Comparison of ENCODE assay signal across 24 cellular contexts in genomic region chr16:69285240-69285639, GRCh38. TPM values are rescaled to one million over a fixed set of nuclear protein-coding genes. Genes with fewer than 3 reads are reported as not detected.
DNase-seq lines count a peak whose midpoint lies in the region; ATAC-seq, FAIRE-seq and TF ChIP-seq lines count a peak whose summit lies in the region.
"Had no signal": no experiment of that assay in that cellular context is flagged by ENCODE, and none has a peak within 500 bp of the region (broad histone marks: within the 10 kb centered on the region; RNA-seq: fewer than 3 reads in every experiment).

No MANE protein-coding gene starts in this region.

- TF ChIP-seq EP300 in SK-N-SH (IDR thresholded peaks at IDR 0.05; ENCODE audit: borderline replicate concordance in 1 of 2, low read depth in 1 of 2, low read length in 1 of 2) (no peak), K562 (IDR thresholded peaks at IDR 0.05; ENCODE audit: low read length) (no peak)

- no peaks in the 10 kb centered on the region for H4K20me1 ChIP-seq in SK-N-SH (ENCODE audit: insufficient read depth)
- H4K20me1 ChIP-seq in K562 (replicated peaks; ENCODE audit: control insufficient read depth, insufficient read depth, low read length), result no peaks in the 10 kb centered on the region
- H4K20me1 ChIP-seq: BLaER1 had no signal

- no peak for DNase-seq in SK-N-SH
- no peak for DNase-seq in K562 (ENCODE audit: extremely low read depth in 1 of 4, low spot score in 3 of 4)
- no peak for DNase-seq in KG1 (lab: John Stamatoyannopoulos, UW)
- DNase-seq: ACHN; BE2C; C1 segment of cervical spinal cord; CD4-positive, alpha-beta memory T cell; CD4-positive, CD25-positive, alpha-beta regulatory T cell; CD8-positive, alpha-beta memory T cell; COR-L47; DMS 273 treated with DMSO at 0.1 percent for 48 hours; DMS153; DMS53; DMS79; DND-41; GF-D8 had no signal

- H3K4me3 ChIP-seq in SK-N-SH (ENCODE audit: low read depth in 2 of 2, low read length in 1 of 2) (no peak overlapping the region), HEK293 (ENCODE audit: low read depth, low read length) (no peak overlapping the region), K562 (no peak overlapping the region)
- H3K4me3 ChIP-seq: BLaER1 had no signal

- H3K36me3 ChIP-seq in SK-N-SH (replicated peaks in 1 of 2; ENCODE audit: control insufficient read depth in 1 of 2, insufficient read depth in 2 of 2, low read length in 1 of 2) (peaks cover 0 to 32% of the 10 kb centered on the region in 2 experiments), HEK293 (ENCODE audit: control insufficient read depth in 2 of 2, insufficient read depth in 1 of 2, low read length in 2 of 2) (peaks cover 7 to 26% of the 10 kb centered on the region in 2 experiments; a peak in 2 of 3 replicates), K562 (ENCODE audit: control insufficient read depth, insufficient read depth, low read length) (peaks cover 14% of the 10 kb centered on the region; the same call in 1 of the 3 replicates)

- no peaks in the 10 kb centered on the region for H3K9me3 ChIP-seq in SK-N-SH
- H3K9me3 ChIP-seq in HEK293 (ENCODE audit: control insufficient read depth, insufficient read depth, low read depth, low read length), result no peaks in the 10 kb centered on the region
- H3K9me3 ChIP-seq in K562 (replicated peaks; ENCODE audit: control insufficient read depth, insufficient read depth, low read depth, low read length), result no peaks in the 10 kb centered on the region
- H3K9me3 ChIP-seq: BE2C, BLaER1 had no signal

- H3K4me1 ChIP-seq in SK-N-SH (ENCODE audit: control insufficient read depth in 1 of 2, insufficient read depth in 2 of 2, low read depth in 1 of 2, low read length in 1 of 2) (peaks cover 0 to 5% of the 10 kb centered on the region in 2 experiments; a peak in 1 of 4 replicates), HEK293 (ENCODE audit: control insufficient read depth, insufficient read depth, low read length) (no peaks in the 10 kb centered on the region), K562 (replicated peaks in 1 of 2; ENCODE audit: control insufficient read depth in 2 of 2, insufficient read depth in 2 of 2, low read length in 2 of 2) (0 out of 5 replicates have a peak, but pooled peaks cover 0 to 4% of the 10 kb centered on the region in 2 experiments)
- H3K4me1 ChIP-seq: BE2C, BLaER1 had no signal

- POLR2A ChIA-PET in SK-N-SH (lab: Yijun Ruan, JAX), result no interaction called here
- POLR2A ChIA-PET in HEK293 (lab: Yijun Ruan, JAX), result no interaction called here
- POLR2A ChIA-PET in K562 (lab: Yijun Ruan, JAX), result interaction anchor here (0.6 to 1.7 kb wide), 7 partner anchors 9 to 95 kb away, joined by 3 to 8 read pairs (median 3); no protein-coding TSS in a partner anchor

- no peaks in the 10 kb centered on the region for H3F3A ChIP-seq in SK-N-SH (replicated peaks; ENCODE audit: insufficient read depth)

- no peaks in the 10 kb centered on the region for H3K27me3 ChIP-seq in SK-N-SH (ENCODE audit: insufficient read depth)
- H3K27me3 ChIP-seq in K562 (ENCODE audit: control insufficient read depth in 2 of 2, insufficient read depth in 2 of 2, low read length in 2 of 2), result no peaks in the 10 kb centered on the region
- H3K27me3 ChIP-seq: BE2C, BLaER1 had no signal

- H3K9me2 ChIP-seq in SK-N-SH, result no peaks in the 10 kb centered on the region

- no peak overlapping the region for H2AFZ ChIP-seq in SK-N-SH (ENCODE audit: low read depth)
- no peak overlapping the region for H2AFZ ChIP-seq in K562 (ENCODE audit: low read depth, low read length)

- TF ChIP-seq POLR2A in K562 (conservative IDR thresholded peaks at IDR 0.05), result no peak

- TF ChIP-seq CTCF in SK-N-SH (IDR thresholded peaks at IDR 0.05), result no peak
- TF ChIP-seq CTCF in HEK293 (tag by site-specific recombination; IDR thresholded peaks at IDR 0.05), result no peak
- no peak for TF ChIP-seq CTCF in K562 (IDR thresholded peaks at IDR 0.05 in 2 of 3, conservative IDR thresholded peaks at IDR 0.05 in 1 of 3; ENCODE audit: insufficient read depth in 2 of 3, low read depth in 1 of 3, low read length in 3 of 3)

- WGBS in SK-N-SH (ENCODE audit: low lambda C conversion rate), result 71% methylated on average over 4 of the region's 4 CpGs
- WGBS in K562 (ENCODE audit: insufficient coverage, low coverage, missing lambda C conversion rate), result 72% methylated on average over 4 of the region's 4 CpGs

- no peak for FAIRE-seq in K562 (lab: Jason Lieb, UNC)
- FAIRE-seq: G401.6, GM12891, GM19239 had no signal

- BruUV-seq in K562 (replicated peaks; lab: Mats Ljungman, UMichigan), result no TSS peak

- peaks cover 33% of the 10 kb centered on the region for H3K79me2 ChIP-seq in SK-N-SH (ENCODE audit: insufficient read depth)
- H3K79me2 ChIP-seq in K562 (ENCODE audit: control insufficient read depth, insufficient read depth, low read length), result no peaks in the 10 kb centered on the region

- no peak overlapping the region for H3K4me2 ChIP-seq in SK-N-SH
- no peak overlapping the region for H3K4me2 ChIP-seq in K562 (ENCODE audit: insufficient read depth, low read length)
- H3K4me2 ChIP-seq: BLaER1 had no signal

- no peak overlapping the region for H3K9ac ChIP-seq in SK-N-SH
- no peak overlapping the region for H3K9ac ChIP-seq in K562 (ENCODE audit: insufficient read depth in 1 of 2, low read depth in 2 of 2, low read length in 2 of 2)
- H3K9ac ChIP-seq: BLaER1 had no signal

- CTCF ChIA-PET in SK-N-SH (lab: Yijun Ruan, JAX) (interaction anchor here (1.0 to 8.1 kb wide), 7 partner anchors 23 to 383 kb away, joined by 3 to 95 read pairs (median 5); partner anchors contain the start of gene SNTB2), HEK293 (lab: Yijun Ruan, JAX) (interaction anchor here (0.7 to 7.4 kb wide), 11 partner anchors 11 to 695 kb away, joined by 3 to 104 read pairs (median 3); no protein-coding TSS in a partner anchor), K562 (lab: Yijun Ruan, JAX; ENCODE audit: low intra/inter-chr PET ratio) (interaction anchor here (0.7 kb wide), 1 partner anchor 438 kb away, joined by 3 read pairs; no protein-coding TSS in a partner anchor)

- TF ChIP-seq RAD21 in SK-N-SH (IDR thresholded peaks at IDR 0.05; ENCODE audit: low read length) (no peak), K562 (CRISPR knock-in tag; conservative IDR thresholded peaks at IDR 0.05 in 1 of 2, IDR thresholded peaks at IDR 0.05 in 1 of 2) (no peak)

- H3K27ac ChIP-seq in SK-N-SH (ENCODE audit: low read depth in 2 of 2, low read length in 1 of 2) (0 out of 4 replicates have a peak overlapping the region, but pooled peaks of 1 of the 2 experiments have one; percentile 17), HEK293 (ENCODE audit: extremely low read depth, low read depth, low read length) (no peak overlapping the region), K562 (ENCODE audit: extremely low read depth, low read depth, low read length) (no peak overlapping the region)
- H3K27ac ChIP-seq: 22Rv1, BLaER1 had no signal

- ATAC-seq in SK-N-SH treated with all-trans-retinoic acid at 6 μM for 48 hours (peak; percentile 37), K562 (no peak), GM21423 (IDR thresholded peaks at IDR 0.05; ENCODE audit: unreplicated experiment) (no peak)

- intact Hi-C loops in K562 (cut with micrococcal nuclease), result loop anchor here (10.0 kb wide), 2 partner anchors 380 to 760 kb away; no protein-coding TSS in a partner anchor

- H3K9me1 ChIP-seq in K562 (ENCODE audit: control insufficient read depth, insufficient read depth, low read length), result no peaks in the 10 kb centered on the region

- in situ Hi-C loops in K562 (cut with MboI), result loop anchor here (5.0 kb wide), 1 partner anchor 133 kb away; no protein-coding TSS in a partner anchor

RNA-seq across cellular contexts. Expression of gene VPS4A, which starts 25.9 kb away (rescaled TPM):
- polyA plus RNA-seq in SK-N-SH (2012; rRNA removed) (18.4 and 20.8 TPM in 2 replicates), K562 (2011; rRNA removed) (16.1 and 16.3 TPM in 2 replicates), K562 (2014; fragmentation: Illumina TruSeq; extraction: Trizol) (42.6 and 45.4 TPM in 2 replicates), K562 (2014; fragmentation: Nextera tagmentation; extraction: Ambion mirVana) (1 to 10 TPM; 7.6 to 8.1 TPM), K562 (2014; rRNA removed) (37.4 and 40.6 TPM in 2 replicates)
- 12.9 and 17.4 TPM in 2 replicates for polyA plus RNA-seq in SK-N-SH (2012; cell fraction: cytosol; rRNA removed)
- polyA plus RNA-seq in SK-N-SH (2012; cell fraction: nucleus; rRNA removed), result 46.5 and 50.8 TPM in 2 replicates
- 26.7 and 75.5 TPM in 2 replicates for total RNA-seq in K562 (2011; cell fraction: chromatin; rRNA removed; ENCODE audit: low replicate concordance)
- 37.9 and 38.5 TPM in 2 replicates for total RNA-seq in K562 (2011; cell fraction: nucleolus; rRNA removed)
- 41.0 and 51.9 TPM in 2 replicates for total RNA-seq in K562 (2011; cell fraction: nucleoplasm; rRNA removed)
- total RNA-seq in K562 (2014; rRNA removed) (35.5 and 48.9 TPM in 2 replicates), K562 (2014; rRNA removed; fragmentation: Illumina TruSeq; extraction: Trizol) (20.3 and 23.9 TPM in 2 replicates), K562 (2015; rRNA removed; fragmentation: Illumina TruSeq; extraction: Trizol) (29.9 and 30.7 TPM in 2 replicates), K562 (2021) (37.8 and 38.1 TPM in 2 replicates)
- 22.2 and 23.1 TPM in 2 replicates for polyA plus RNA-seq in K562 (2011; cell fraction: cytosol; rRNA removed)
- 57.7 and 70.1 TPM in 2 replicates for polyA plus RNA-seq in K562 (2011; cell fraction: nucleus; rRNA removed)
- 49.0 and 66.1 TPM in 2 replicates for polyA plus RNA-seq in K562 (2012)
- 15.0 and 21.0 TPM in 2 replicates for polyA minus RNA-seq in K562 (2011; rRNA and poly(A)+ RNA removed)
- polyA minus RNA-seq in K562 (2011; cell fraction: cytosol; rRNA and poly(A)+ RNA removed), result 18.1 and 22.6 TPM in 2 replicates
- 18.0 and 27.2 TPM in 2 replicates for polyA minus RNA-seq in K562 (2011; cell fraction: nucleus; rRNA and poly(A)+ RNA removed)

RNA-seq across cellular contexts. Expression of gene PDF, which starts 45.1 kb away (rescaled TPM):
- polyA plus RNA-seq in SK-N-SH (2012; rRNA removed) (21.4 and 22.0 TPM in 2 replicates), K562 (2011; rRNA removed) (4.3 and 5.3 TPM in 2 replicates), K562 (2014; fragmentation: Illumina TruSeq; extraction: Trizol) (5.6 and 11.1 TPM in 2 replicates), K562 (2014; fragmentation: Nextera tagmentation; extraction: Ambion mirVana) (under 1 TPM; 0.15 to 0.25 TPM), K562 (2014; rRNA removed) (40.0 and 45.5 TPM in 2 replicates)
- polyA plus RNA-seq in SK-N-SH (2012; cell fraction: cytosol; rRNA removed), result 21.3 and 22.0 TPM in 2 replicates
- 11.5 and 13.6 TPM in 2 replicates for polyA plus RNA-seq in SK-N-SH (2012; cell fraction: nucleus; rRNA removed)
- 3.6 and 14.6 TPM in 2 replicates for total RNA-seq in K562 (2011; cell fraction: chromatin; rRNA removed; ENCODE audit: low replicate concordance)
- total RNA-seq in K562 (2011; cell fraction: nucleolus; rRNA removed), result 24.6 and 26.7 TPM in 2 replicates
- total RNA-seq in K562 (2011; cell fraction: nucleoplasm; rRNA removed), result 10.4 and 14.0 TPM in 2 replicates
- total RNA-seq in K562 (2014; rRNA removed) (60.6 and 72.4 TPM in 2 replicates), K562 (2014; rRNA removed; fragmentation: Illumina TruSeq; extraction: Trizol) (0.67 and 1.7 TPM in 2 replicates), K562 (2015; rRNA removed; fragmentation: Illumina TruSeq; extraction: Trizol) (6.2 and 10.1 TPM in 2 replicates), K562 (2021) (31.5 and 36.3 TPM in 2 replicates)
- polyA plus RNA-seq in K562 (2011; cell fraction: cytosol; rRNA removed), result 12.0 and 31.8 TPM in 2 replicates
- polyA plus RNA-seq in K562 (2011; cell fraction: nucleus; rRNA removed), result 6.9 and 12.3 TPM in 2 replicates
- 14.4 and 18.0 TPM in 2 replicates for polyA plus RNA-seq in K562 (2012)
- polyA minus RNA-seq in K562 (2011; rRNA and poly(A)+ RNA removed), result 2.7 and 4.4 TPM in 2 replicates
- polyA minus RNA-seq in K562 (2011; cell fraction: cytosol; rRNA and poly(A)+ RNA removed), result 7.4 and 7.6 TPM in 2 replicates
- 7.8 and 9.4 TPM in 2 replicates for polyA minus RNA-seq in K562 (2011; cell fraction: nucleus; rRNA and poly(A)+ RNA removed)

RNA-seq across cellular contexts. Expression of gene COG8, which starts 54.1 kb away (rescaled TPM):
- 30.2 and 37.2 TPM in 2 replicates for polyA plus RNA-seq in SK-N-SH (2012; rRNA removed)
- 18.8 and 25.3 TPM in 2 replicates for polyA plus RNA-seq in SK-N-SH (2012; cell fraction: cytosol; rRNA removed)
- 36.7 and 41.4 TPM in 2 replicates for polyA plus RNA-seq in SK-N-SH (2012; cell fraction: nucleus; rRNA removed)
- 58.6 and 101 TPM in 2 replicates for total RNA-seq in K562 (2011; cell fraction: chromatin; rRNA removed; ENCODE audit: low replicate concordance)
- total RNA-seq in K562 (2011; cell fraction: nucleolus; rRNA removed), result 70.5 and 89.9 TPM in 2 replicates
- total RNA-seq in K562 (2011; cell fraction: nucleoplasm; rRNA removed), result 73.8 and 77.9 TPM in 2 replicates
- total RNA-seq in K562 (2014; rRNA removed), result 34.2 and 45.2 TPM in 2 replicates
- total RNA-seq in K562 (2014; rRNA removed; fragmentation: Illumina TruSeq; extraction: Trizol), result 21.9 and 23.3 TPM in 2 replicates
- total RNA-seq in K562 (2015; rRNA removed; fragmentation: Illumina TruSeq; extraction: Trizol), result 29.4 and 30.1 TPM in 2 replicates
- total RNA-seq in K562 (2021), result 42.6 and 43.6 TPM in 2 replicates
- 31.5 and 34.9 TPM in 2 replicates for polyA plus RNA-seq in K562 (2011; rRNA removed)
- 40.5 and 58.4 TPM in 2 replicates for polyA plus RNA-seq in K562 (2011; cell fraction: cytosol; rRNA removed)
- 42.4 and 54.2 TPM in 2 replicates for polyA plus RNA-seq in K562 (2011; cell fraction: nucleus; rRNA removed)
- polyA plus RNA-seq in K562 (2012), result 20.5 and 29.8 TPM in 2 replicates
- 22.0 and 27.9 TPM in 2 replicates for polyA plus RNA-seq in K562 (2014; fragmentation: Illumina TruSeq; extraction: Trizol)
- polyA plus RNA-seq in K562 (2014; fragmentation: Nextera tagmentation; extraction: Ambion mirVana), result 1 to 10 TPM; 3.7 to 5.7 TPM
- 33.4 and 38.2 TPM in 2 replicates for polyA plus RNA-seq in K562 (2014; rRNA removed)
- polyA minus RNA-seq in K562 (2011; rRNA and poly(A)+ RNA removed), result 42.0 and 47.5 TPM in 2 replicates
- polyA minus RNA-seq in K562 (2011; cell fraction: cytosol; rRNA and poly(A)+ RNA removed), result 30.9 and 38.5 TPM in 2 replicates
- 39.7 and 55.4 TPM in 2 replicates for polyA minus RNA-seq in K562 (2011; cell fraction: nucleus; rRNA and poly(A)+ RNA removed)

RNA-seq across cellular contexts. Expression of gene NIP7, which starts 54.3 kb away (rescaled TPM):
- polyA plus RNA-seq in SK-N-SH (2012; rRNA removed), result 19.0 and 22.8 TPM in 2 replicates
- polyA plus RNA-seq in SK-N-SH (2012; cell fraction: cytosol; rRNA removed), result 24.7 and 29.3 TPM in 2 replicates
- polyA plus RNA-seq in SK-N-SH (2012; cell fraction: nucleus; rRNA removed), result 16.0 and 18.5 TPM in 2 replicates
- 67.9 and 76.6 TPM in 2 replicates for total RNA-seq in K562 (2011; cell fraction: chromatin; rRNA removed; ENCODE audit: low replicate concordance)
- 38.0 and 41.5 TPM in 2 replicates for total RNA-seq in K562 (2011; cell fraction: nucleolus; rRNA removed)
- 63.2 and 72.6 TPM in 2 replicates for total RNA-seq in K562 (2011; cell fraction: nucleoplasm; rRNA removed)
- 41.2 and 45.2 TPM in 2 replicates for total RNA-seq in K562 (2014; rRNA removed)
- total RNA-seq in K562 (2014; rRNA removed; fragmentation: Illumina TruSeq; extraction: Trizol), result 73.9 and 77.8 TPM in 2 replicates
- total RNA-seq in K562 (2015; rRNA removed; fragmentation: Illumina TruSeq; extraction: Trizol), result 82.9 and 85.5 TPM in 2 replicates
- total RNA-seq in K562 (2021), result 52.8 and 58.1 TPM in 2 replicates
- polyA plus RNA-seq in K562 (2011; rRNA removed), result 18.9 and 28.9 TPM in 2 replicates
- 15.3 and 21.6 TPM in 2 replicates for polyA plus RNA-seq in K562 (2011; cell fraction: cytosol; rRNA removed)
- polyA plus RNA-seq in K562 (2011; cell fraction: nucleus; rRNA removed), result 12.1 and 15.2 TPM in 2 replicates
- 27.0 and 61.8 TPM in 2 replicates for polyA plus RNA-seq in K562 (2012)
- 71.2 and 78.3 TPM in 2 replicates for polyA plus RNA-seq in K562 (2014; fragmentation: Illumina TruSeq; extraction: Trizol)
- 10 to 100 TPM; 72.5 to 78.3 TPM for polyA plus RNA-seq in K562 (2014; fragmentation: Nextera tagmentation; extraction: Ambion mirVana)
- polyA plus RNA-seq in K562 (2014; rRNA removed), result 57.7 and 67.0 TPM in 2 replicates
- polyA minus RNA-seq in K562 (2011; rRNA and poly(A)+ RNA removed), result 33.1 and 33.6 TPM in 2 replicates
- polyA minus RNA-seq in K562 (2011; cell fraction: cytosol; rRNA and poly(A)+ RNA removed), result 15.2 and 22.5 TPM in 2 replicates
- polyA minus RNA-seq in K562 (2011; cell fraction: nucleus; rRNA and poly(A)+ RNA removed), result 15.3 and 17.2 TPM in 2 replicates
